ENCODE assay signal across 8 cellular contexts in the genomic region with DNA sequence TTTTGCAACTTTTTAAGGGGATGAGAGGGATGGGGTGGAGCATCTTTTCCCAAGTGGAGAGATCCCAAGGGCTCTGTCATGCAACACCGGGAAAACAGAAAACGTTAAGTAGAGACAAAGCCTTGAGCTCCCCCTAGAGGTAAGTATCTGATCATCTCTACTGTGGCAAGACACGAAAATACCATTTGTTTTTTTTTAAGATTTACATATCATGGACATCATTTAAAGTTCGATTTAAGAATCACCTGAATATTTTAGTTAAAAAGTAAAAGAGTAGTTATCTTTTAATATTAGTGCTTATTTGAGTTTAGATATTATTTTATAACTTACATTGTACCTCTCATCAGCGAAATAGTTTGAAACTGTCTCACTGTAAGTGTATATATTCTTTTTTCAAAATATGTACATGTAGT.
DNase-seq lines count a peak whose midpoint lies in the region; ATAC-seq and TF ChIP-seq lines count a peak whose summit lies in the region.

No MANE protein-coding gene starts in this region.

- no peaks in the 10 kb centered on the region for H3K9me3 Mint-ChIP-seq in activated naive CD4-positive, alpha-beta T cell treated with anti-CD3 and anti-CD28 coated beads, Interleukin-2, amount 10 ng/mL, durations not matched to agents 7 days and 5 days

- H3K27ac Mint-ChIP-seq in activated naive CD4-positive, alpha-beta T cell treated with anti-CD3 and anti-CD28 coated beads, Interleukin-2, amount 10 ng/mL, durations not matched to agents 7 days and 5 days: no peak overlapping the region

- DNase-seq in Karpas-422 (peak; percentile 66), SHP77 (lab: John Stamatoyannopoulos, UW) (peak; percentile 56 to 57), epithelial cell of proximal tubule (ENCODE audit: low read depth) (peak; percentile 12), mucosa of gallbladder (ENCODE audit: low spot score) (peak; percentile 21), UCSD-AML1 (lab: John Stamatoyannopoulos, UW; ENCODE audit: unreplicated experiment) (no peak)
- no peak for DNase-seq in activated naive CD4-positive, alpha-beta T cell treated with anti-CD3 and anti-CD28 coated beads, Interleukin-2, amount 10 ng/mL, durations not matched to agents 7 days and 5 days

- no peaks in the 10 kb centered on the region for H3K36me3 ChIP-seq in BLaER1 treated with 17β-estradiol and CSF1 and Interleukin-3, amounts not matched to agents 10 nM and 100 nM
- H3K36me3 ChIP-seq in Karpas-422 (ENCODE audit: insufficient read depth, low read length): no peaks in the 10 kb centered on the region

- H3K4me1 ChIP-seq in BLaER1 treated with 17β-estradiol and CSF1 and Interleukin-3, amounts not matched to agents 10 nM and 100 nM: peaks cover 10 to 41% (median 27%) of the 10 kb centered on the region in 10 experiments
- H3K4me1 ChIP-seq in Karpas-422 (ENCODE audit: low read length): no peaks in the 10 kb centered on the region

- H3K9ac ChIP-seq in BLaER1 treated with 17β-estradiol and CSF1 and Interleukin-3, amounts not matched to agents 10 nM and 100 nM: peak overlapping the region in 4 of 11 experiments; percentile 21 to 55 (median 30); a peak in 5 of 22 replicates
- no peak overlapping the region for H3K9ac ChIP-seq in Karpas-422 (ENCODE audit: low read length)

- H2AFZ ChIP-seq in Karpas-422 (ENCODE audit: low read length): no peak overlapping the region

- no peaks in the 10 kb centered on the region for H3K36me3 Mint-ChIP-seq in activated naive CD4-positive, alpha-beta T cell treated with anti-CD3 and anti-CD28 coated beads, Interleukin-2, amount 10 ng/mL, durations not matched to agents 7 days and 5 days

- H3K79me2 ChIP-seq in Karpas-422 (ENCODE audit: low read length): no peaks in the 10 kb centered on the region

- no peaks in the 10 kb centered on the region for H4K20me1 ChIP-seq in BLaER1 treated with 17β-estradiol and CSF1 and Interleukin-3, amounts not matched to agents 10 nM and 100 nM
- no peaks in the 10 kb centered on the region for H4K20me1 ChIP-seq in Karpas-422 (ENCODE audit: insufficient read depth, low read depth, low read length)

- CTCF ChIA-PET in activated naive CD4-positive, alpha-beta T cell treated with anti-CD3 and anti-CD28 coated beads, Interleukin-2, amount 10 ng/mL, durations not matched to agents 7 days and 5 days (lab: Charles Lee): interaction anchor here (0.6 to 2.7 kb wide), 7 partner anchors 9 to 319 kb away, joined by 3 to 15 read pairs (median 4); no protein-coding TSS in a partner anchor

- H3K27ac ChIP-seq in BLaER1 treated with 17β-estradiol and CSF1 and Interleukin-3, amounts not matched to agents 10 nM and 100 nM: peak overlapping the region in 8 of 11 experiments; percentile 28 to 72 (median 52); a peak in 14 of 22 replicates
- H3K27ac ChIP-seq in Karpas-422 (ENCODE audit: low read length): no peak overlapping the region

- no peak overlapping the region for H3K4me3 Mint-ChIP-seq in activated naive CD4-positive, alpha-beta T cell treated with anti-CD3 and anti-CD28 coated beads, Interleukin-2, amount 10 ng/mL, durations not matched to agents 7 days and 5 days

- no peaks in the 10 kb centered on the region for H3K27me3 Mint-ChIP-seq in activated naive CD4-positive, alpha-beta T cell treated with anti-CD3 and anti-CD28 coated beads, Interleukin-2, amount 10 ng/mL, durations not matched to agents 7 days and 5 days

- no peaks in the 10 kb centered on the region for H3K9me2 ChIP-seq in Karpas-422 (replicated peaks; ENCODE audit: insufficient read depth, low read length)

- H3K27me3 ChIP-seq in BLaER1 treated with 17β-estradiol and CSF1 and Interleukin-3, amounts not matched to agents 10 nM and 100 nM: no peaks in the 10 kb centered on the region
- no peaks in the 10 kb centered on the region for H3K27me3 ChIP-seq in Karpas-422 (ENCODE audit: low read length)

- H3K9me3 ChIP-seq in BLaER1 treated with 17β-estradiol and CSF1 and Interleukin-3, amounts not matched to agents 10 nM and 100 nM (replicated peaks in 1 of 11): peaks cover 0 to under 1% (median 0%) of the 10 kb centered on the region in 11 experiments; a peak in 3 of 22 replicates
- H3K9me3 ChIP-seq in Karpas-422 (ENCODE audit: low read length): no peaks in the 10 kb centered on the region

- TF ChIP-seq CTCF in epithelial cell of proximal tubule (conservative IDR thresholded peaks at IDR 0.05; ENCODE audit: low read depth, low read length): peak; percentile 79

- H3K4me3 ChIP-seq in BLaER1 treated with 17β-estradiol and CSF1 and Interleukin-3, amounts not matched to agents 10 nM and 100 nM: peak overlapping the region in 2 of 10 experiments; percentile 10 to 31; a peak in 2 of 20 replicates
- H3K4me3 ChIP-seq in Karpas-422 (ENCODE audit: low read length) (no peak overlapping the region), epithelial cell of proximal tubule (ENCODE audit: low read depth, low read length) (no peak overlapping the region)

- peak; percentile 51 for ATAC-seq in GM18870 (IDR thresholded peaks at IDR 0.05; ENCODE audit: unreplicated experiment)

- peaks cover 6% of the 10 kb centered on the region for H3K4me1 Mint-ChIP-seq in activated naive CD4-positive, alpha-beta T cell treated with anti-CD3 and anti-CD28 coated beads, Interleukin-2, amount 10 ng/mL, durations not matched to agents 7 days and 5 days

- peak overlapping the region; percentile 17 to 82 (median 63); a peak in 17 of 22 replicates for H3K4me2 ChIP-seq in BLaER1 treated with 17β-estradiol and CSF1 and Interleukin-3, amounts not matched to agents 10 nM and 100 nM
- H3K4me2 ChIP-seq in Karpas-422 (ENCODE audit: low read depth, low read length, poor library complexity, severe bottlenecking): no peak overlapping the region

Comparison
In these comparisons a context has a peak if more than half of its experiments do, and no peak if none do; other contexts are left out.
1. DNase-seq: peak in Karpas-422 (single experiment), SHP77 (2 of 2), epithelial cell of proximal tubule (single experiment) and mucosa of gallbladder (single experiment); none in activated naive CD4-positive, alpha-beta T cell treated with anti-CD3 and anti-CD28 coated beads, Interleukin-2, amount 10 ng/mL, durations not matched to agents 7 days and 5 days (single experiment) and UCSD-AML1 (single experiment).